ENCODE assay signal across 11 cellular contexts in the genomic region with DNA sequence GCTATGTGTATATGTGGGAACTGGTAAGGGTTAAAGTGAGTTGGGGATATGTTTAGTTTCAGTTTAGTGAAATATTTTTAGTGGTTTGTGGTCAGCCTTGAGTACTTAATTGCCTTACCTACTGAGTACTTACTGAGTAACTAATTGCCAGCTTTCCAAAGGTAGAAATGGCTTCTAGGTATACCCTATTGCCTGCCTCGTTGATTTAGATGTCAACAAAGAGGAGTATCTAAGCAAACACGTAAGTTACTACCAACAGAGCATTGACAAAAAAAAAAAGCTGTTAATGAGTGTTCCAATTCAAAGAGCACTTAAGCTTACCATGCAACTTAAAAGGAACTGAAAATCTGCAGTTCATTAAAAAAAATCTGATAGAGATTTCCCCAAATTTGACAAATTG. TPM values are rescaled to one million over a fixed set of nuclear protein-coding genes. Genes with fewer than 3 reads are reported as not detected.
DNase-seq lines count a peak whose midpoint lies in the region; ATAC-seq and TF ChIP-seq lines count a peak whose summit lies in the region.
"Had no signal": no experiment of that assay in that cellular context is flagged by ENCODE, and none has a peak within 500 bp of the region (broad histone marks: within the 10 kb centered on the region; RNA-seq: fewer than 3 reads in every experiment).

No MANE protein-coding gene starts in this region.

- no peaks in the 10 kb centered on the region for H3K79me1 ChIP-seq in mesendoderm (ENCODE audit: low read length)

- H3K27ac ChIP-seq in mesendoderm (ENCODE audit: low read depth, low read length) (no peak overlapping the region), left ventricle myocardium inferior (replicated peaks) (no peak overlapping the region)
- H3K27ac ChIP-seq: 22Rv1 had no signal

- H3K4me1 ChIP-seq in mesendoderm (ENCODE audit: control insufficient read depth, low read depth, low read length) (no peaks in the 10 kb centered on the region), left ventricle myocardium inferior (no peaks in the 10 kb centered on the region)

- H4K8ac ChIP-seq in mesendoderm (ENCODE audit: low read depth, low read length), result no peak overlapping the region

- H3K18ac ChIP-seq in mesendoderm (ENCODE audit: low read length), result no peak overlapping the region

- no peaks in the 10 kb centered on the region for H3K9me3 ChIP-seq in left ventricle myocardium inferior (replicated peaks)

- H4K5ac ChIP-seq in mesendoderm (ENCODE audit: low read length), result no peak overlapping the region

- H3K27me3 ChIP-seq in mesendoderm (ENCODE audit: insufficient read depth, low read length, poor library complexity) (no peaks in the 10 kb centered on the region), left ventricle myocardium inferior (ENCODE audit: low read depth) (peaks cover 5% of the 10 kb centered on the region)

- no peaks in the 10 kb centered on the region for H3K36me3 Mint-ChIP-seq in activated T-cell treated with anti-CD3 and anti-CD28 coated beads, Interleukin-2, amount 50 U/mL, for 72 hours (ENCODE audit: insufficient read depth in 2 of 2)

- H2BK120ac ChIP-seq in mesendoderm (ENCODE audit: low read depth, low read length), result no peak overlapping the region

- H3K27me3 Mint-ChIP-seq in activated T-cell treated with anti-CD3 and anti-CD28 coated beads, Interleukin-2, amount 50 U/mL, for 72 hours (ENCODE audit: low read depth), result no peaks in the 10 kb centered on the region

- no peak overlapping the region for H2BK15ac ChIP-seq in mesendoderm (replicated peaks; ENCODE audit: low read depth)

- DNase-seq in DMS153 (lab: John Stamatoyannopoulos, UW) (peak; percentile 1), DMS153 treated with DMSO at 0.1 percent for 48 hours (lab: John Stamatoyannopoulos, UW; ENCODE audit: unreplicated experiment) (no peak), mesendoderm (peak; percentile 6), left ventricle myocardium inferior (no peak), AG20443 (ENCODE audit: low spot score) (no peak)
- DNase-seq in activated T-cell treated with anti-CD3 and anti-CD28 coated beads, Interleukin-2, amount 50 U/mL, for 72 hours, result no peak
- DNase-seq: NCI-H524, substantia nigra had no signal

- H3K23ac ChIP-seq in mesendoderm (ENCODE audit: low read length), result no peak overlapping the region

- ATAC-seq in HG02571 (IDR thresholded peaks at IDR 0.05; ENCODE audit: unreplicated experiment), result peak; percentile 91
- ATAC-seq in HG03565 (IDR thresholded peaks at IDR 0.05; ENCODE audit: unreplicated experiment), result peak; percentile 93
- ATAC-seq in activated T-cell treated with anti-CD3 and anti-CD28 coated beads, Interleukin-2, amount 50 U/mL, for 72 hours (replicated peaks in 1 of 2), result no peak

- no peaks in the 10 kb centered on the region for H3K36me3 ChIP-seq in mesendoderm (ENCODE audit: control insufficient read depth, insufficient read depth, low read length)
- H3K36me3 ChIP-seq in left ventricle myocardium inferior, result no peaks in the 10 kb centered on the region

- intact Hi-C loops in left ventricle myocardium inferior (cut with micrococcal nuclease), result no loop called here

- H3K4me2 ChIP-seq in mesendoderm (ENCODE audit: low read length), result no peak overlapping the region

- H3K9me3 Mint-ChIP-seq in activated T-cell treated with anti-CD3 and anti-CD28 coated beads, Interleukin-2, amount 50 U/mL, for 72 hours, result peaks cover 0 to 2% of the 10 kb centered on the region in 2 donors

- no peak overlapping the region for H2BK5ac ChIP-seq in mesendoderm (ENCODE audit: low read length)

- H3K27ac Mint-ChIP-seq in activated T-cell treated with anti-CD3 and anti-CD28 coated beads, Interleukin-2, amount 50 U/mL, for 72 hours, result no peak overlapping the region

- no peaks in the 10 kb centered on the region for H3K79me2 ChIP-seq in mesendoderm (ENCODE audit: control insufficient read depth, insufficient read depth, low read length)

- WGBS in mesendoderm (ENCODE audit: extremely low coverage, insufficient coverage, low lambda C conversion rate), result no CpG with 5 or more reads among the region's 2 CpGs

- H3K4me3 ChIP-seq in mesendoderm (ENCODE audit: low read length), result no peak overlapping the region
- no peak overlapping the region for H3K4me3 ChIP-seq in left ventricle myocardium inferior

- no peak for TF ChIP-seq CTCF in left ventricle myocardium inferior (IDR thresholded peaks at IDR 0.05; ENCODE audit: borderline replicate concordance)

- no peak overlapping the region for H3K56ac ChIP-seq in mesendoderm (ENCODE audit: low read length)

- no peak overlapping the region for H2AK5ac ChIP-seq in mesendoderm (ENCODE audit: low read length)

- H3K4me3 Mint-ChIP-seq in activated T-cell treated with anti-CD3 and anti-CD28 coated beads, Interleukin-2, amount 50 U/mL, for 72 hours, result no peak overlapping the region

- no peak overlapping the region for H3K4ac ChIP-seq in mesendoderm (ENCODE audit: low read depth, low read length)

- H3K9ac ChIP-seq in mesendoderm (ENCODE audit: low read length), result no peak overlapping the region

- no peaks in the 10 kb centered on the region for H3K4me1 Mint-ChIP-seq in activated T-cell treated with anti-CD3 and anti-CD28 coated beads, Interleukin-2, amount 50 U/mL, for 72 hours (ENCODE audit: low read depth)

RNA-seq across cellular contexts. Expression of gene ATP10B, which starts 8.8 kb away (rescaled TPM):
- polyA plus RNA-seq in mesendoderm (2013, experiment 1 of 2), result 0.01 TPM
- polyA plus RNA-seq in mesendoderm (2013, experiment 2 of 2), result under 0.01 TPM
- total RNA-seq in left ventricle myocardium inferior, result not detected
- total RNA-seq in activated T-cell treated with anti-CD3 and anti-CD28 coated beads, Interleukin-2, amount 50 U/mL, for 72 hours, result not detected

Comparison
In these comparisons a context has a peak if more than half of its experiments do, and no peak if none do; other contexts are left out.
1. DNase-seq: peak in DMS153 (single experiment) and mesendoderm (single experiment); none in DMS153 treated with DMSO at 0.1 percent for 48 hours (single experiment), left ventricle myocardium inferior (single experiment), AG20443 (single experiment) and activated T-cell treated with anti-CD3 and anti-CD28 coated beads, Interleukin-2, amount 50 U/mL, for 72 hours (0 of 2).
2. ATAC-seq: peak in HG02571 (single experiment) and HG03565 (single experiment); none in activated T-cell treated with anti-CD3 and anti-CD28 coated beads, Interleukin-2, amount 50 U/mL, for 72 hours (0 of 2).